ENCODE assay signal across 1 cellular context in genomic region chr14:75970989-75971388, GRCh38.
TF ChIP-seq lines count a peak whose summit lies in the region.

No MANE protein-coding gene starts in this region.

TF ChIP-seq in WTC11, 78 proteins besides CTCF, POLR2A, EP300 and RAD21 (continued from another document):
- TF ChIP-seq PRDM15 (CRISPR knock-in tag; IDR thresholded peaks at IDR 0.05): no peak
- no peak for TF ChIP-seq NR2C2 (CRISPR knock-in tag; IDR thresholded peaks at IDR 0.05)
- TF ChIP-seq ZNF423 (CRISPR knock-in tag; IDR thresholded peaks at IDR 0.05): no peak
- no peak for TF ChIP-seq SOX15 (CRISPR knock-in tag; IDR thresholded peaks at IDR 0.05)
- no peak for TF ChIP-seq NR3C1 (CRISPR knock-in tag; conservative IDR thresholded peaks at IDR 0.05; ENCODE audit: low read depth)
